Comparison of ENCODE assay signal across 15 cellular contexts in genomic region chr11:67542169-67542568, GRCh38. TPM values are rescaled to one million over a fixed set of nuclear protein-coding genes. Genes with fewer than 3 reads are reported as not detected.
A peak's percentile ranks its signal among the peaks of the same experiment; 100 is the strongest.
DNase-seq lines count a peak whose midpoint lies in the region; TF ChIP-seq lines count a peak whose summit lies in the region.
"Had no signal": no experiment of that assay in that cellular context is flagged by ENCODE, and none has a peak within 500 bp of the region (broad histone marks: within the 10 kb centered on the region; RNA-seq: fewer than 3 reads in every experiment).

No MANE protein-coding gene starts in this region.

- intact Hi-C loops in activated T-helper 1 cell treated with anti-CD3 and anti-CD28 coated beads, Interleukin-12 subunit alpha, Interleukin-12 subunit beta, Interleukin-2, Interleukin-4 antibody, amounts not matched to agents 30 ng/mL and 10 ng/mL and 1 ng/mL, durations not matched to agents 14 hours and 24 hours and 36 hours (cut with micrococcal nuclease), result no loop called here

- H3K27me3 Mint-ChIP-seq in activated T-helper 1 cell treated with anti-CD3 and anti-CD28 coated beads, Interleukin-12 subunit alpha, Interleukin-12 subunit beta, Interleukin-2, Interleukin-4 antibody, amounts not matched to agents 30 ng/mL and 10 ng/mL and 1 ng/mL, durations not matched to agents 14 hours and 24 hours and 36 hours (ENCODE audit: insufficient read depth), result peaks cover 3% of the 10 kb centered on the region

- peak; percentile 20 for DNase-seq in D341Med (ENCODE audit: low spot score)
- peak; percentile 23 for DNase-seq in GM13976 (ENCODE audit: low spot score)
- peak; percentile 7 for DNase-seq in KBM-7
- DNase-seq in left kidney (ENCODE audit: low read depth, low spot score), result peak; percentile 67
- no peak for DNase-seq in activated T-helper 1 cell treated with anti-CD3 and anti-CD28 coated beads, Interleukin-12 subunit alpha, Interleukin-12 subunit beta, Interleukin-2, Interleukin-4 antibody, amounts not matched to agents 30 ng/mL and 10 ng/mL and 1 ng/mL, durations not matched to agents 14 hours and 24 hours and 36 hours (ENCODE audit: low spot score)
- no peak for DNase-seq in NCI-H2196 (lab: John Stamatoyannopoulos, UW; ENCODE audit: unreplicated experiment)
- no peak for DNase-seq in NCI-H187 (lab: John Stamatoyannopoulos, UW)
- DNase-seq in iPS-NIHi11 (ENCODE audit: low spot score), result no peak
- DNase-seq: 8988T; AML-193; Calu3; CD8-positive, alpha-beta memory T cell; GF-D8; GM23248 had no signal

- in situ Hi-C loops in GM13976 (cut with MboI; ENCODE audit: low sequenced_read_pairs, unreplicated experiment), result no loop called here
- in situ Hi-C loops in KBM-7 (cut with MboI; ENCODE audit: low pct_unique_long_range_greater_than_20kb, low sequenced_read_pairs), result no loop called here

- no peak overlapping the region for H3K4me3 Mint-ChIP-seq in activated T-helper 1 cell treated with anti-CD3 and anti-CD28 coated beads, Interleukin-12 subunit alpha, Interleukin-12 subunit beta, Interleukin-2, Interleukin-4 antibody, amounts not matched to agents 30 ng/mL and 10 ng/mL and 1 ng/mL, durations not matched to agents 14 hours and 24 hours and 36 hours
- H3K4me3 Mint-ChIP-seq: CD8-positive, alpha-beta memory T cell; IgD-negative memory B cell had no signal

- no peaks in the 10 kb centered on the region for H3K36me3 Mint-ChIP-seq in activated T-helper 1 cell treated with anti-CD3 and anti-CD28 coated beads, Interleukin-12 subunit alpha, Interleukin-12 subunit beta, Interleukin-2, Interleukin-4 antibody, amounts not matched to agents 30 ng/mL and 10 ng/mL and 1 ng/mL, durations not matched to agents 14 hours and 24 hours and 36 hours (ENCODE audit: low read depth)
- H3K36me3 Mint-ChIP-seq: CD8-positive, alpha-beta memory T cell; IgD-negative memory B cell had no signal

- no peak for TF ChIP-seq CTCF in GM13976 (IDR thresholded peaks at IDR 0.05; ENCODE audit: borderline replicate concordance, control extremely low read depth, extremely low read depth, insufficient read depth, missing control alignments)

- H3K4me1 Mint-ChIP-seq in activated T-helper 1 cell treated with anti-CD3 and anti-CD28 coated beads, Interleukin-12 subunit alpha, Interleukin-12 subunit beta, Interleukin-2, Interleukin-4 antibody, amounts not matched to agents 30 ng/mL and 10 ng/mL and 1 ng/mL, durations not matched to agents 14 hours and 24 hours and 36 hours (ENCODE audit: low read depth), result no peaks in the 10 kb centered on the region
- H3K4me1 Mint-ChIP-seq: CD8-positive, alpha-beta memory T cell had no signal

- H3K27ac Mint-ChIP-seq in activated T-helper 1 cell treated with anti-CD3 and anti-CD28 coated beads, Interleukin-12 subunit alpha, Interleukin-12 subunit beta, Interleukin-2, Interleukin-4 antibody, amounts not matched to agents 30 ng/mL and 10 ng/mL and 1 ng/mL, durations not matched to agents 14 hours and 24 hours and 36 hours, result no peak overlapping the region
- H3K27ac Mint-ChIP-seq: IgD-negative memory B cell had no signal

- no peaks in the 10 kb centered on the region for H3K9me3 Mint-ChIP-seq in activated T-helper 1 cell treated with anti-CD3 and anti-CD28 coated beads, Interleukin-12 subunit alpha, Interleukin-12 subunit beta, Interleukin-2, Interleukin-4 antibody, amounts not matched to agents 30 ng/mL and 10 ng/mL and 1 ng/mL, durations not matched to agents 14 hours and 24 hours and 36 hours
- H3K9me3 Mint-ChIP-seq: CD8-positive, alpha-beta memory T cell; IgD-negative memory B cell had no signal

RNA-seq across cellular contexts. Expression of gene CABP2, which starts 18.9 kb away (rescaled TPM):
- not detected in 2 replicates for total RNA-seq in activated T-helper 1 cell treated with anti-CD3 and anti-CD28 coated beads, Interleukin-12 subunit alpha, Interleukin-12 subunit beta, Interleukin-2, Interleukin-4 antibody, amounts not matched to agents 30 ng/mL and 10 ng/mL and 1 ng/mL, durations not matched to agents 14 hours and 24 hours and 36 hours
- total RNA-seq: Calu3; CD8-positive, alpha-beta memory T cell; GM23248 had no signal

RNA-seq across cellular contexts. Expression of gene CDK2AP2, which starts 34.2 kb away (rescaled TPM):
- 107 and 115 TPM in 2 replicates for total RNA-seq in activated T-helper 1 cell treated with anti-CD3 and anti-CD28 coated beads, Interleukin-12 subunit alpha, Interleukin-12 subunit beta, Interleukin-2, Interleukin-4 antibody, amounts not matched to agents 30 ng/mL and 10 ng/mL and 1 ng/mL, durations not matched to agents 14 hours and 24 hours and 36 hours

RNA-seq across cellular contexts. Expression of gene PITPNM1, which starts 37.0 kb away (rescaled TPM):
- 138 and 140 TPM in 2 replicates for total RNA-seq in activated T-helper 1 cell treated with anti-CD3 and anti-CD28 coated beads, Interleukin-12 subunit alpha, Interleukin-12 subunit beta, Interleukin-2, Interleukin-4 antibody, amounts not matched to agents 30 ng/mL and 10 ng/mL and 1 ng/mL, durations not matched to agents 14 hours and 24 hours and 36 hours

RNA-seq across cellular contexts. Expression of gene GSTP1, which starts 41.4 kb away (rescaled TPM):
- 278 and 289 TPM in 2 replicates for total RNA-seq in activated T-helper 1 cell treated with anti-CD3 and anti-CD28 coated beads, Interleukin-12 subunit alpha, Interleukin-12 subunit beta, Interleukin-2, Interleukin-4 antibody, amounts not matched to agents 30 ng/mL and 10 ng/mL and 1 ng/mL, durations not matched to agents 14 hours and 24 hours and 36 hours

RNA-seq across cellular contexts. Expression of gene AIP, which starts 59.3 kb away (rescaled TPM):
- 200 and 203 TPM in 2 replicates for total RNA-seq in activated T-helper 1 cell treated with anti-CD3 and anti-CD28 coated beads, Interleukin-12 subunit alpha, Interleukin-12 subunit beta, Interleukin-2, Interleukin-4 antibody, amounts not matched to agents 30 ng/mL and 10 ng/mL and 1 ng/mL, durations not matched to agents 14 hours and 24 hours and 36 hours

Comparison
In these comparisons a context has a peak if more than half of its experiments do, and no peak if none do; other contexts are left out.
1. DNase-seq: peak in D341Med (single experiment), GM13976 (single experiment), KBM-7 (single experiment) and left kidney (single experiment); none in activated T-helper 1 cell treated with anti-CD3 and anti-CD28 coated beads, Interleukin-12 subunit alpha, Interleukin-12 subunit beta, Interleukin-2, Interleukin-4 antibody, amounts not matched to agents 30 ng/mL and 10 ng/mL and 1 ng/mL, durations not matched to agents 14 hours and 24 hours and 36 hours (single experiment), NCI-H2196 (single experiment), NCI-H187 (0 of 2) and iPS-NIHi11 (single experiment).